Comparison of ENCODE assay signal across 18 cellular contexts in the genomic region with DNA sequence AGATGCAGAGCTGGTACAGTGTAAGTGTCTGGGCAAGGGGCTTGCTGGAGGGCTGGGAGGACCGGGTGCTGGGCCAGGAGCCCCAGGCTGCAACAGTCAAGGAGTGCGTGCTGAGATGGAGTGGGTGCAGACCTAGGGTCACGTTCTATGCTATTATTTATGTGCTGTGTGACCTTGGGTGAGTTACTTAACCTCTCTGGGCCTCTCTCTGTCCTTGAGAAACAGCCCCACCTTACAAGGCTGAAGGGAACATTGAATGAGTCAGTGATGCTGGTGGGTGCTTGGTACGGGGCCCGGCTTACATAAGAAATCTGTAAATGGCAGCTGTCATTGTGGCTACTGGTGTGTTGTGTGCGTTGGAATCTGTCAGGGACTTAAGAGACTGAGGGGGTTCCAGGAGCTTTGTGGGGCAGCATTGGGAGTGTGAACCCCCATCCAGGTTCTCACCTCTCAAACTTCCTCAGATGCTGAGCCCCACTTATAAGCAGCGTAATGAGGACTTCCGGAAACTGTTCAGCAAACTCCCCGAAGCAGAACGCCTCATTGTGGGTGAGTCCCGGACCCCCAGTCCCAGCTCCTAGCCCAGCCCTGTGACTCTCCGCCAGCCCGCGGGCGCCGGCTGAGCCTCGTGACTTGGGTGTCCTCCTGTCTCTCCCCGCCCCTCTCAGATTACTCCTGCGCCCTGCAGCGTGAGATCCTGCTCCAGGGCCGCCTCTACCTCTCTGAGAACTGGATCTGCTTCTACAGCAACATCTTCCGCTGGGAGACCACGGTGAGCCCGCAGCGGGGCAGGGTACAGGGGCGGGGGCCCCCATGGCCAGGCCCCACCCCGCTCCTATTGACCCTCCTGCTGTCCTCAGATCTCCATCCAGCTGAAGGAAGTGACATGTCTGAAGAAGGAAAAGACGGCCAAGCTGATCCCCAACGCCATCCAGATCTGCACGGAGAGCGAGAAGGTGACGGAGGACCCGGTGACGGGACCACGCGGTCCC. TPM values are rescaled to one million over a fixed set of nuclear protein-coding genes. Genes with fewer than 3 reads are reported as not detected.
A peak's percentile ranks its signal among the peaks of the same experiment; 100 is the strongest.
DNase-seq lines count a peak whose midpoint lies in the region; ATAC-seq, FAIRE-seq and TF ChIP-seq lines count a peak whose summit lies in the region.
"Had no signal": no experiment of that assay in that cellular context is flagged by ENCODE, and none has a peak within 500 bp of the region (broad histone marks: within the 10 kb centered on the region; RNA-seq: fewer than 3 reads in every experiment).

No MANE protein-coding gene starts in this region.

- 0 out of 4 replicates have a peak, but pooled peaks of 1 of the 2 experiments have one; percentile 11 for TF ChIP-seq POLR2A in HepG2 (IDR thresholded peaks at IDR 0.05; ENCODE audit: insufficient read depth in 1 of 2, low read depth in 2 of 2, low read length in 2 of 2)
- no peak for TF ChIP-seq POLR2A in right lobe of liver (IDR thresholded peaks at IDR 0.05)
- no peak for TF ChIP-seq POLR2A in thyroid gland (IDR thresholded peaks at IDR 0.05)

- H3K27ac ChIP-seq in HepG2 (ENCODE audit: extremely low read length, insufficient read depth, low read length) (no peak overlapping the region), right lobe of liver (no peak overlapping the region), upper lobe of right lung (peak overlapping the region; percentile 66), thyroid gland (no peak overlapping the region)

- TF ChIP-seq EP300 in HepG2 (IDR thresholded peaks at IDR 0.05; ENCODE audit: low read depth in 2 of 2, low read length in 2 of 2), result no peak
- TF ChIP-seq EP300 in HepG2 (CRISPR knock-in tag; IDR thresholded peaks at IDR 0.05; ENCODE audit: borderline replicate concordance), result no peak

- ATAC-seq in HepG2, result no peak
- ATAC-seq in right lobe of liver, result no peak
- ATAC-seq in naive thymus-derived CD8-positive, alpha-beta T cell, result no peak
- ATAC-seq in upper lobe of right lung, result no peak
- no peak for ATAC-seq in GM18519 (IDR thresholded peaks at IDR 0.05; ENCODE audit: low FRiP score, unreplicated experiment)
- ATAC-seq: PC-3, sciatic nerve had no signal

- peaks cover 24 to 46% of the 10 kb centered on the region in 2 experiments for H3K36me3 ChIP-seq in HepG2 (replicated peaks in 1 of 2; ENCODE audit: control insufficient read depth in 1 of 2, insufficient read depth in 2 of 2, low read length in 2 of 2)
- peaks cover 0 to 5% (median 0%) of the 10 kb centered on the region in 4 donors for H3K36me3 ChIP-seq in right lobe of liver
- peaks cover 52% of the 10 kb centered on the region for H3K36me3 ChIP-seq in upper lobe of right lung
- H3K36me3 ChIP-seq in thyroid gland, result peaks cover 25 to 28% of the 10 kb centered on the region in 2 donors

- WGBS in HepG2 (ENCODE audit: low lambda C conversion rate), result 99% methylated on average over 33 of the region's 36 CpGs
- 81% methylated on average over 5 of the region's 36 CpGs for WGBS in right lobe of liver (ENCODE audit: insufficient coverage, low coverage, low lambda C conversion rate, missing lambda C conversion rate)
- 94% methylated on average over 31 to 35 of the region's 36 CpGs for WGBS in thyroid gland, 2 donors

- H3K27me3 ChIP-seq in HepG2 (ENCODE audit: control insufficient read depth in 1 of 2, insufficient read depth in 2 of 2, low read length in 2 of 2) (no peaks in the 10 kb centered on the region), right lobe of liver (no peaks in the 10 kb centered on the region), upper lobe of right lung (no peaks in the 10 kb centered on the region), thyroid gland (no peaks in the 10 kb centered on the region)

- H3K4me3 Mint-ChIP-seq in activated naive CD8-positive, alpha-beta T cell, result no peak overlapping the region
- peak overlapping the region in 5 of 10 donors; percentile 1 to 81 (median 33) for H3K4me3 Mint-ChIP-seq in naive thymus-derived CD8-positive, alpha-beta T cell
- H3K4me3 Mint-ChIP-seq: activated T-helper 1 cell treated with anti-CD3 and anti-CD28 coated beads, Interleukin-12 subunit alpha, Interleukin-12 subunit beta, Interleukin-2, Interleukin-4 antibody, amounts not matched to agents 30 ng/mL and 10 ng/mL and 1 ng/mL, durations not matched to agents 14 hours and 24 hours and 36 hours; H9 had no signal

- H3K4me1 ChIP-seq in HepG2 (ENCODE audit: insufficient read depth, low read length) (peaks cover 37% of the 10 kb centered on the region), right lobe of liver (peaks cover 0 to 22% (median 3%) of the 10 kb centered on the region in 4 donors), upper lobe of right lung (peaks cover 71% of the 10 kb centered on the region), thyroid gland (peaks cover 4 to 42% of the 10 kb centered on the region in 2 donors)

- H3K4me1 Mint-ChIP-seq in activated naive CD8-positive, alpha-beta T cell (ENCODE audit: low read depth), result peaks cover 65% of the 10 kb centered on the region
- H3K4me1 Mint-ChIP-seq in naive thymus-derived CD8-positive, alpha-beta T cell, result peaks cover 37 to 79% (median 70%) of the 10 kb centered on the region in 4 donors

- peak overlapping the region; percentile 46 for H3K27ac Mint-ChIP-seq in activated naive CD8-positive, alpha-beta T cell
- peak overlapping the region; percentile 19 to 99 (median 86) for H3K27ac Mint-ChIP-seq in naive thymus-derived CD8-positive, alpha-beta T cell

- H3K4me2 ChIP-seq in HepG2 (ENCODE audit: low read depth, low read length), result no peak overlapping the region

- no peak for TF ChIP-seq RAD21 in HepG2 (CRISPR knock-in tag; IDR thresholded peaks at IDR 0.05)

- H3K27me3 Mint-ChIP-seq in activated naive CD8-positive, alpha-beta T cell, result no peaks in the 10 kb centered on the region
- no peaks in the 10 kb centered on the region for H3K27me3 Mint-ChIP-seq in naive thymus-derived CD8-positive, alpha-beta T cell

- peaks cover 12% of the 10 kb centered on the region for H3K79me2 ChIP-seq in HepG2 (ENCODE audit: insufficient read depth, low read length)

- FAIRE-seq in HepG2 (lab: Jason Lieb, UNC), result no peak
- FAIRE-seq: kidney had no signal

- peaks cover 24% of the 10 kb centered on the region for H4K20me1 ChIP-seq in HepG2 (ENCODE audit: insufficient read depth, low read length)

- H3K9me3 ChIP-seq in HepG2 (ENCODE audit: low read length) (no peaks in the 10 kb centered on the region), right lobe of liver (no peaks in the 10 kb centered on the region), upper lobe of right lung (no peaks in the 10 kb centered on the region), thyroid gland (no peaks in the 10 kb centered on the region)

- H3K4me3 ChIP-seq in HepG2 (replicated peaks in 1 of 3; ENCODE audit: insufficient read depth in 1 of 3, low read depth in 2 of 3, low read length in 3 of 3), result no peak overlapping the region
- no peak overlapping the region for H3K4me3 ChIP-seq in right lobe of liver
- no peak overlapping the region for H3K4me3 ChIP-seq in upper lobe of right lung
- H3K4me3 ChIP-seq in thyroid gland (replicated peaks in 1 of 3), result no peak overlapping the region

- DNase-seq in HepG2 (ENCODE audit: low spot score) (no peak), right lobe of liver (no peak), upper lobe of right lung (no peak), thyroid gland (no peak)
- no peak for DNase-seq in naive thymus-derived CD8-positive, alpha-beta T cell
- DNase-seq in effector CD4-positive, alpha-beta T cell, result no peak
- DNase-seq: anterior cingulate cortex, cerebellar nuclear complex, H9, hippocampal formation, kidney, NCI-H1105, NCI-H82, PC-3 had no signal

- peaks cover 15% of the 10 kb centered on the region for H3K36me3 Mint-ChIP-seq in activated naive CD8-positive, alpha-beta T cell
- H3K36me3 Mint-ChIP-seq in naive thymus-derived CD8-positive, alpha-beta T cell, result peaks cover 4 to 69% (median 18%) of the 10 kb centered on the region in 3 donors

- TF ChIP-seq CTCF in HepG2 (CRISPR knock-in tag; IDR thresholded peaks at IDR 0.05), result no peak
- no peak for TF ChIP-seq CTCF in right lobe of liver (IDR thresholded peaks at IDR 0.05)
- no peak for TF ChIP-seq CTCF in upper lobe of right lung (IDR thresholded peaks at IDR 0.05)
- no peak for TF ChIP-seq CTCF in thyroid gland (IDR thresholded peaks at IDR 0.05)

- no peaks in the 10 kb centered on the region for H3K9me3 Mint-ChIP-seq in activated naive CD8-positive, alpha-beta T cell (ENCODE audit: low read depth)
- H3K9me3 Mint-ChIP-seq in naive thymus-derived CD8-positive, alpha-beta T cell, result no peaks in the 10 kb centered on the region
- H3K9me3 Mint-ChIP-seq: activated T-helper 1 cell treated with anti-CD3 and anti-CD28 coated beads, Interleukin-12 subunit alpha, Interleukin-12 subunit beta, Interleukin-2, Interleukin-4 antibody, amounts not matched to agents 30 ng/mL and 10 ng/mL and 1 ng/mL, durations not matched to agents 14 hours and 24 hours and 36 hours; H9 had no signal

- POLR2A ChIA-PET in HepG2 (lab: Yijun Ruan, JAX), result no interaction called here
- POLR2A ChIA-PET in naive thymus-derived CD8-positive, alpha-beta T cell (lab: Charles Lee), result interaction anchor here (34.7 kb wide), 1 partner anchor 26 kb away, joined by 1459 read pairs; a partner anchor contains a TSS

- intact Hi-C loops in HepG2 (cut with micrococcal nuclease; ENCODE audit: unreplicated experiment) (no loop called here), right lobe of liver (cut with DNase I) (loop anchor here (5.0 kb wide), 1 partner anchor 37 kb away; no protein-coding TSS in a partner anchor), upper lobe of right lung (cut with DNase I) (loop anchor here (5.0 kb wide), 1 partner anchor 37 kb away; no protein-coding TSS in a partner anchor), thyroid gland (cut with DNase I) (loop anchor here (5.0 kb wide), 1 partner anchor 37 kb away; no protein-coding TSS in a partner anchor)

- CTCF ChIA-PET in HepG2 (lab: Yijun Ruan, JAX; ENCODE audit: low intra/inter-chr PET ratio, low total read pairs), result no interaction called here

- no TSS peak for BruUV-seq in HepG2 (replicated peaks; lab: Mats Ljungman, UMichigan)

- in situ Hi-C loops in HepG2 (cut with HindIII; ENCODE audit: extremely low pct_ligation_motif_present, low pct_unique_long_range_greater_than_20kb), result loop anchor here (5.0 kb wide), 1 partner anchor 37 kb away; no protein-coding TSS in a partner anchor

- no peak overlapping the region for H3K9ac ChIP-seq in HepG2 (ENCODE audit: insufficient read depth, low read depth, low read length)

- H2AFZ ChIP-seq in HepG2 (ENCODE audit: low read length), result no peak overlapping the region

RNA-seq across cellular contexts. Expression of a gene that starts 9.6 kb away (rescaled TPM):
- total RNA-seq in HepG2 (2016; rRNA removed; fragmentation: Illumina TruSeq; extraction: Trizol) (8.0 and 14.7 TPM in 2 replicates), right lobe of liver (10 to 100 TPM; 10.4 to 34.8 (median 15.4) TPM), upper lobe of right lung (107 TPM), thyroid gland (10 to 100 TPM; 33.4 to 57.5 (median 47.0) TPM)
- total RNA-seq in HepG2 (2016; cell fraction: cytosol; rRNA removed; fragmentation: Illumina TruSeq; extraction: Trizol; ENCODE audit: low read depth), result 23.3 and 25.4 TPM in 2 replicates
- total RNA-seq in HepG2 (2016; cell fraction: insoluble cytoplasmic fraction; rRNA removed; fragmentation: Illumina TruSeq; extraction: Trizol), result 7.2 and 15.9 TPM in 2 replicates
- 26.9 and 28.0 TPM in 2 replicates for total RNA-seq in HepG2 (2016; cell fraction: membrane; rRNA removed; fragmentation: Illumina TruSeq; extraction: Trizol)
- total RNA-seq in HepG2 (2016; cell fraction: nucleus; rRNA removed; fragmentation: Illumina TruSeq; extraction: Trizol), result 17.9 and 19.7 TPM in 2 replicates
- 171 and 181 TPM in 2 replicates for polyA plus RNA-seq in HepG2 (2011; rRNA removed)
- polyA plus RNA-seq in HepG2 (2011; cell fraction: cytosol; rRNA removed), result 68.5 and 120 TPM in 2 replicates
- 669 and 1,022 TPM in 2 replicates for polyA plus RNA-seq in HepG2 (2011; cell fraction: nucleus; rRNA removed)
- polyA plus RNA-seq in HepG2 (2012), result 68.6 and 85.6 TPM in 2 replicates
- polyA plus RNA-seq in HepG2 (2016; cell fraction: cytosol; fragmentation: Illumina TruSeq; extraction: Trizol; ENCODE audit: low read depth), result 47.6 and 52.1 TPM in 2 replicates
- 11.6 and 19.2 TPM in 2 replicates for polyA plus RNA-seq in HepG2 (2016; cell fraction: insoluble cytoplasmic fraction; fragmentation: Illumina TruSeq; extraction: Trizol; ENCODE audit: low read depth)
- 43.5 and 50.9 TPM in 2 replicates for polyA plus RNA-seq in HepG2 (2016; cell fraction: membrane; fragmentation: Illumina TruSeq; extraction: Trizol; ENCODE audit: low read depth)
- 55.7 and 69.0 TPM in 2 replicates for polyA plus RNA-seq in HepG2 (2016; cell fraction: nucleus; fragmentation: Illumina TruSeq; extraction: Trizol; ENCODE audit: insufficient read depth, low read depth)
- 32.3 and 120 TPM in 2 replicates for polyA minus RNA-seq in HepG2 (2011; rRNA and poly(A)+ RNA removed; ENCODE audit: low replicate concordance)
- polyA minus RNA-seq in HepG2 (2011; cell fraction: cytosol; rRNA and poly(A)+ RNA removed), result 59.4 and 66.8 TPM in 2 replicates
- 94.2 and 105 TPM in 2 replicates for polyA minus RNA-seq in HepG2 (2011; cell fraction: nucleus; rRNA and poly(A)+ RNA removed)
- 100 to 1,000 TPM; 317 to 335 TPM for total RNA-seq in naive thymus-derived CD8-positive, alpha-beta T cell
- 10 to 100 TPM; 29.5 to 77.0 (median 42.0) TPM for polyA plus RNA-seq in naive thymus-derived CD8-positive, alpha-beta T cell

RNA-seq across cellular contexts. Expression of a gene that starts 20.6 kb away (rescaled TPM):
- 1.5 and 2.7 TPM in 2 replicates for total RNA-seq in HepG2 (2016; rRNA removed; fragmentation: Illumina TruSeq; extraction: Trizol)
- total RNA-seq in HepG2 (2016; cell fraction: cytosol; rRNA removed; fragmentation: Illumina TruSeq; extraction: Trizol; ENCODE audit: low read depth), result 4.5 and 6.0 TPM in 2 replicates
- total RNA-seq in HepG2 (2016; cell fraction: insoluble cytoplasmic fraction; rRNA removed; fragmentation: Illumina TruSeq; extraction: Trizol), result 1.1 and 2.5 TPM in 2 replicates
- 6.4 and 8.1 TPM in 2 replicates for total RNA-seq in HepG2 (2016; cell fraction: membrane; rRNA removed; fragmentation: Illumina TruSeq; extraction: Trizol)
- 1.5 and 2.0 TPM in 2 replicates for total RNA-seq in HepG2 (2016; cell fraction: nucleus; rRNA removed; fragmentation: Illumina TruSeq; extraction: Trizol)
- polyA plus RNA-seq in HepG2 (2011; rRNA removed), result 20.1 and 24.5 TPM in 2 replicates
- 14.0 and 14.1 TPM in 2 replicates for polyA plus RNA-seq in HepG2 (2011; cell fraction: cytosol; rRNA removed)
- polyA plus RNA-seq in HepG2 (2011; cell fraction: nucleus; rRNA removed), result 42.7 and 48.8 TPM in 2 replicates
- polyA plus RNA-seq in HepG2 (2012), result 5.5 and 5.6 TPM in 2 replicates
- 8.2 and 8.5 TPM in 2 replicates for polyA plus RNA-seq in HepG2 (2016; cell fraction: cytosol; fragmentation: Illumina TruSeq; extraction: Trizol; ENCODE audit: low read depth)
- polyA plus RNA-seq in HepG2 (2016; cell fraction: insoluble cytoplasmic fraction; fragmentation: Illumina TruSeq; extraction: Trizol; ENCODE audit: low read depth), result 1.9 and 2.0 TPM in 2 replicates
- polyA plus RNA-seq in HepG2 (2016; cell fraction: membrane; fragmentation: Illumina TruSeq; extraction: Trizol; ENCODE audit: low read depth), result 8.0 and 8.2 TPM in 2 replicates
- polyA plus RNA-seq in HepG2 (2016; cell fraction: nucleus; fragmentation: Illumina TruSeq; extraction: Trizol; ENCODE audit: insufficient read depth, low read depth), result 6.6 and 6.8 TPM in 2 replicates
- polyA minus RNA-seq in HepG2 (2011; rRNA and poly(A)+ RNA removed; ENCODE audit: low replicate concordance), result 0.89 and 10.7 TPM in 2 replicates
- polyA minus RNA-seq in HepG2 (2011; cell fraction: cytosol; rRNA and poly(A)+ RNA removed), result 4.2 TPM in 2 replicates
- polyA minus RNA-seq in HepG2 (2011; cell fraction: nucleus; rRNA and poly(A)+ RNA removed), result 10.8 and 11.2 TPM in 2 replicates
- 1 to 10 TPM; 2.6 to 4.9 (median 3.6) TPM for total RNA-seq in right lobe of liver
- 1 to 10 TPM; 1.6 to 2.1 TPM for total RNA-seq in naive thymus-derived CD8-positive, alpha-beta T cell
- polyA plus RNA-seq in naive thymus-derived CD8-positive, alpha-beta T cell, result under 1 TPM in 2 of 3 donors, not detected in 1; 0.27 to 0.28 TPM
- 8.7 TPM for total RNA-seq in upper lobe of right lung
- total RNA-seq in thyroid gland, result 10 to 100 TPM in 2 of 4 donors, 1 to 10 TPM in 2; 5.7 to 19.6 (median 10.1) TPM

RNA-seq across cellular contexts. Expression of a gene that starts 31.8 kb away (rescaled TPM):
- 23.9 and 46.7 TPM in 2 replicates for total RNA-seq in HepG2 (2016; rRNA removed; fragmentation: Illumina TruSeq; extraction: Trizol)
- total RNA-seq in HepG2 (2016; cell fraction: cytosol; rRNA removed; fragmentation: Illumina TruSeq; extraction: Trizol; ENCODE audit: low read depth), result 42.7 and 50.6 TPM in 2 replicates
- 21.2 and 50.0 TPM in 2 replicates for total RNA-seq in HepG2 (2016; cell fraction: insoluble cytoplasmic fraction; rRNA removed; fragmentation: Illumina TruSeq; extraction: Trizol)
- total RNA-seq in HepG2 (2016; cell fraction: membrane; rRNA removed; fragmentation: Illumina TruSeq; extraction: Trizol), result 54.3 and 66.8 TPM in 2 replicates
- 45.3 and 57.3 TPM in 2 replicates for total RNA-seq in HepG2 (2016; cell fraction: nucleus; rRNA removed; fragmentation: Illumina TruSeq; extraction: Trizol)
- 261 and 364 TPM in 2 replicates for polyA plus RNA-seq in HepG2 (2011; rRNA removed)
- 287 and 379 TPM in 2 replicates for polyA plus RNA-seq in HepG2 (2011; cell fraction: cytosol; rRNA removed)
- polyA plus RNA-seq in HepG2 (2011; cell fraction: nucleus; rRNA removed), result 902 and 1,132 TPM in 2 replicates
- polyA plus RNA-seq in HepG2 (2012), result 157 and 225 TPM in 2 replicates
- polyA plus RNA-seq in HepG2 (2016; cell fraction: cytosol; fragmentation: Illumina TruSeq; extraction: Trizol; ENCODE audit: low read depth), result 63.0 and 76.1 TPM in 2 replicates
- 32.2 and 40.3 TPM in 2 replicates for polyA plus RNA-seq in HepG2 (2016; cell fraction: insoluble cytoplasmic fraction; fragmentation: Illumina TruSeq; extraction: Trizol; ENCODE audit: low read depth)
- 76.4 and 86.0 TPM in 2 replicates for polyA plus RNA-seq in HepG2 (2016; cell fraction: membrane; fragmentation: Illumina TruSeq; extraction: Trizol; ENCODE audit: low read depth)
- 121 and 129 TPM in 2 replicates for polyA plus RNA-seq in HepG2 (2016; cell fraction: nucleus; fragmentation: Illumina TruSeq; extraction: Trizol; ENCODE audit: insufficient read depth, low read depth)
- polyA minus RNA-seq in HepG2 (2011; rRNA and poly(A)+ RNA removed; ENCODE audit: low replicate concordance), result 189 TPM in 1 of 2 replicates, not detected in the other
- 86.7 and 119 TPM in 2 replicates for polyA minus RNA-seq in HepG2 (2011; cell fraction: cytosol; rRNA and poly(A)+ RNA removed)
- 78.7 and 86.0 TPM in 2 replicates for polyA minus RNA-seq in HepG2 (2011; cell fraction: nucleus; rRNA and poly(A)+ RNA removed)
- 100 to 1,000 TPM; 285 to 486 (median 374) TPM for total RNA-seq in right lobe of liver
- total RNA-seq in naive thymus-derived CD8-positive, alpha-beta T cell, result under 1 TPM in 1 of 2 experiments, not detected in 1; 0.16 TPM
- polyA plus RNA-seq in naive thymus-derived CD8-positive, alpha-beta T cell, result under 1 TPM in 1 of 3 donors, not detected in 2; 0.16 TPM
- 36.4 TPM for total RNA-seq in upper lobe of right lung
- 10 to 100 TPM; 16.3 to 19.3 (median 17.9) TPM for total RNA-seq in thyroid gland
- total RNA-seq: activated T-helper 1 cell treated with anti-CD3 and anti-CD28 coated beads, Interleukin-12 subunit alpha, Interleukin-12 subunit beta, Interleukin-2, Interleukin-4 antibody, amounts not matched to agents 30 ng/mL and 10 ng/mL and 1 ng/mL, durations not matched to agents 14 hours and 24 hours and 36 hours had no signal

RNA-seq across cellular contexts. Expression of a gene that starts 45.7 kb away (rescaled TPM):
- 5.5 and 6.3 TPM in 2 replicates for total RNA-seq in HepG2 (2016; rRNA removed; fragmentation: Illumina TruSeq; extraction: Trizol)
- 0.61 and 0.88 TPM in 2 replicates for total RNA-seq in HepG2 (2016; cell fraction: cytosol; rRNA removed; fragmentation: Illumina TruSeq; extraction: Trizol; ENCODE audit: low read depth)
- total RNA-seq in HepG2 (2016; cell fraction: insoluble cytoplasmic fraction; rRNA removed; fragmentation: Illumina TruSeq; extraction: Trizol), result 4.8 and 6.5 TPM in 2 replicates
- total RNA-seq in HepG2 (2016; cell fraction: membrane; rRNA removed; fragmentation: Illumina TruSeq; extraction: Trizol), result 3.4 TPM in 2 replicates
- 4.8 and 6.0 TPM in 2 replicates for total RNA-seq in HepG2 (2016; cell fraction: nucleus; rRNA removed; fragmentation: Illumina TruSeq; extraction: Trizol)
- 9.1 and 11.5 TPM in 2 replicates for polyA plus RNA-seq in HepG2 (2011; rRNA removed)
- 6.9 and 7.9 TPM in 2 replicates for polyA plus RNA-seq in HepG2 (2011; cell fraction: cytosol; rRNA removed)
- polyA plus RNA-seq in HepG2 (2011; cell fraction: nucleus; rRNA removed), result 8.8 and 9.8 TPM in 2 replicates
- polyA plus RNA-seq in HepG2 (2012), result 4.4 and 4.5 TPM in 2 replicates
- 0.40 and 0.45 TPM in 2 replicates for polyA plus RNA-seq in HepG2 (2016; cell fraction: cytosol; fragmentation: Illumina TruSeq; extraction: Trizol; ENCODE audit: low read depth)
- polyA plus RNA-seq in HepG2 (2016; cell fraction: insoluble cytoplasmic fraction; fragmentation: Illumina TruSeq; extraction: Trizol; ENCODE audit: low read depth), result 2.9 and 3.3 TPM in 2 replicates
- polyA plus RNA-seq in HepG2 (2016; cell fraction: membrane; fragmentation: Illumina TruSeq; extraction: Trizol; ENCODE audit: low read depth), result 1.0 and 1.2 TPM in 2 replicates
- 3.7 and 4.6 TPM in 2 replicates for polyA plus RNA-seq in HepG2 (2016; cell fraction: nucleus; fragmentation: Illumina TruSeq; extraction: Trizol; ENCODE audit: insufficient read depth, low read depth)
- polyA minus RNA-seq in HepG2 (2011; rRNA and poly(A)+ RNA removed; ENCODE audit: low replicate concordance), result 5.1 and 35.3 TPM in 2 replicates
- 17.0 and 18.6 TPM in 2 replicates for polyA minus RNA-seq in HepG2 (2011; cell fraction: cytosol; rRNA and poly(A)+ RNA removed)
- 31.9 and 39.7 TPM in 2 replicates for polyA minus RNA-seq in HepG2 (2011; cell fraction: nucleus; rRNA and poly(A)+ RNA removed)
- 1 to 10 TPM; 2.6 to 3.8 (median 3.2) TPM for total RNA-seq in right lobe of liver
- total RNA-seq in naive thymus-derived CD8-positive, alpha-beta T cell, result 10 to 100 TPM; 34.4 to 35.5 TPM
- 10 to 100 TPM in 2 of 3 donors, 1 to 10 TPM in 1; 9.7 to 18.7 (median 16.0) TPM for polyA plus RNA-seq in naive thymus-derived CD8-positive, alpha-beta T cell
- total RNA-seq in upper lobe of right lung, result 11.5 TPM
- 10 to 100 TPM in 1 of 4 donors, 1 to 10 TPM in 3; 7.5 to 13.2 (median 9.3) TPM for total RNA-seq in thyroid gland

Comparison
In these comparisons a context has a peak if more than half of its experiments do, and no peak if none do; other contexts are left out.
1. RNA of a gene that starts 31.8 kb away (total RNA-seq): 285 to 486 TPM in right lobe of liver, 21.2 to 66.8 TPM in HepG2, 36.4 TPM in upper lobe of right lung (single experiment) and 16.3 to 19.3 TPM in thyroid gland; 0.16 TPM in naive thymus-derived CD8-positive, alpha-beta T cell; every median in the first group is over 10 times any median in the second.